8 cellular contexts compared by ENCODE assay signal in genomic region chrX:55008571-55009358, GRCh38. TPM values are rescaled to one million over a fixed set of nuclear protein-coding genes. Genes with fewer than 3 reads are reported as not detected.
A peak's percentile ranks its signal among the peaks of the same experiment; 100 is the strongest.
DNase-seq lines count a peak whose midpoint lies in the region; ATAC-seq, FAIRE-seq and TF ChIP-seq lines count a peak whose summit lies in the region.

No MANE protein-coding gene starts in this region.

- H3K27ac ChIP-seq in CD8-positive, alpha-beta T cell (ENCODE audit: low read depth, low read length) = no peak overlapping the region
- H3K27ac ChIP-seq in spleen = peak overlapping the region in 2 of 8 donors; percentile 27 to 28

- no peak for FAIRE-seq in HTR-8/SVneo (lab: Jason Lieb, UNC)

- TF ChIP-seq POLR2A in spleen (IDR thresholded peaks at IDR 0.05) = no peak

- H3K4me3 Mint-ChIP-seq in CD8-positive, alpha-beta T cell = no peak overlapping the region

- H3K36me3 Mint-ChIP-seq in CD8-positive, alpha-beta T cell = peaks cover 36% of the 10 kb centered on the region

- peaks cover 5% of the 10 kb centered on the region for H3K4me1 ChIP-seq in CD8-positive, alpha-beta T cell (ENCODE audit: insufficient read depth, low read length)
- peaks cover 0 to 8% (median 0%) of the 10 kb centered on the region in 6 donors for H3K4me1 ChIP-seq in spleen

- in situ Hi-C loops in astrocyte of the spinal cord (cut with HindIII; ENCODE audit: low sequenced_read_pairs) = no loop called here

- H3K27ac Mint-ChIP-seq in CD8-positive, alpha-beta T cell = no peak overlapping the region

- H3K36me3 ChIP-seq in CD8-positive, alpha-beta T cell (ENCODE audit: insufficient read depth, low read length) = peaks cover 7% of the 10 kb centered on the region
- H3K36me3 ChIP-seq in spleen = peaks cover 0 to 42% (median 11%) of the 10 kb centered on the region in 6 donors

- POLR2A ChIA-PET in CD8-positive, alpha-beta T cell (lab: Charles Lee) = interaction anchor here (1.7 kb wide), 1 partner anchor 8 kb away, joined by 8 read pairs; the partner anchor contains the start of gene APEX2

- peaks cover 28% of the 10 kb centered on the region for H3K4me1 Mint-ChIP-seq in CD8-positive, alpha-beta T cell (ENCODE audit: low read depth)

- CTCF ChIA-PET in CD8-positive, alpha-beta T cell (lab: Charles Lee) = no interaction called here

- no peak overlapping the region for H3K4me3 ChIP-seq in CD8-positive, alpha-beta T cell (ENCODE audit: low read depth, low read length)
- H3K4me3 ChIP-seq in astrocyte of the spinal cord (ENCODE audit: low read depth, low read length) (no peak overlapping the region), spleen (no peak overlapping the region)

- no peaks in the 10 kb centered on the region for H3K9me3 Mint-ChIP-seq in CD8-positive, alpha-beta T cell

- H3K27me3 Mint-ChIP-seq in CD8-positive, alpha-beta T cell (ENCODE audit: low read depth) = no peaks in the 10 kb centered on the region

- H3K9me3 ChIP-seq in CD8-positive, alpha-beta T cell (ENCODE audit: low read length) = no peaks in the 10 kb centered on the region
- H3K9me3 ChIP-seq in spleen = no peaks in the 10 kb centered on the region

- no peak for TF ChIP-seq CTCF in CD8-positive, alpha-beta T cell (IDR thresholded peaks at IDR 0.05)
- no peak for TF ChIP-seq CTCF in astrocyte of the spinal cord (IDR thresholded peaks at IDR 0.05; ENCODE audit: low read depth, low read length)
- TF ChIP-seq CTCF in spleen (IDR thresholded peaks at IDR 0.05 in 8 of 11, conservative IDR thresholded peaks at IDR 0.05 in 3 of 11) = no peak

- intact Hi-C loops in CD8-positive, alpha-beta T cell (cut with DNase I, micrococcal nuclease) = no loop called here
- intact Hi-C loops in spleen (cut with DNase I; ENCODE audit: low total_unique reads) = no loop called here

- WGBS in spleen, 5 donors = 34 to 67% (median 48%) methylated on average over 3 to 9 of the region's 9 CpGs

- ATAC-seq in CD8-positive, alpha-beta T cell = peak; percentile 20
- ATAC-seq in GM19452 (IDR thresholded peaks at IDR 0.05; ENCODE audit: unreplicated experiment) = no peak

- DNase-seq in CD8-positive, alpha-beta T cell = no peak
- peak; percentile 7 for DNase-seq in HTR-8/SVneo (ENCODE audit: insufficient read length, low spot score)
- DNase-seq in astrocyte of the spinal cord (ENCODE audit: low read depth, low spot score) = peak; percentile 3
- peak; percentile 7 to 55 for DNase-seq in lung microvascular endothelial cell (ENCODE audit: low read depth in 2 of 2)
- no peak for DNase-seq in hypothalamus (lab: John Stamatoyannopoulos, UW)
- no peak for DNase-seq in spleen
- DNase-seq in GOT3 (lab: John Stamatoyannopoulos, UW) = no peak

- H3K27me3 ChIP-seq in CD8-positive, alpha-beta T cell (ENCODE audit: insufficient read depth, low read length) = no peaks in the 10 kb centered on the region
- H3K27me3 ChIP-seq in spleen (replicated peaks in 1 of 7) = no peaks in the 10 kb centered on the region

RNA-seq across cellular contexts. Expression of gene APEX2, which starts 8.6 kb away (rescaled TPM):
- 1 to 10 TPM; 6.6 to 7.5 TPM for total RNA-seq in CD8-positive, alpha-beta T cell
- 5.2 and 5.7 TPM in 2 replicates for total RNA-seq in lung microvascular endothelial cell
- 10 to 100 TPM; 12.5 to 17.4 (median 15.5) TPM for total RNA-seq in spleen
- polyA plus RNA-seq in spleen = 10 to 100 TPM in 1 of 3 donors, 1 to 10 TPM in 2; 7.2 to 11.6 (median 9.3) TPM

RNA-seq across cellular contexts. Expression of gene PFKFB1, which starts 14.8 kb away (rescaled TPM):
- under 1 TPM; 0.25 to 0.38 TPM for total RNA-seq in CD8-positive, alpha-beta T cell
- total RNA-seq in lung microvascular endothelial cell (under 0.01 TPM in 1 of 2 replicates, not detected in the other), spleen (under 1 TPM in 3 of 7 donors, not detected in 4; 0.28 to 0.52 (median 0.44) TPM)
- polyA plus RNA-seq in spleen = under 1 TPM; 0.32 to 0.61 (median 0.32) TPM

RNA-seq across cellular contexts. Expression of gene ALAS2, which starts 22.0 kb away (rescaled TPM):
- not detected for total RNA-seq in CD8-positive, alpha-beta T cell
- total RNA-seq in lung microvascular endothelial cell (not detected in 2 replicates), spleen (100 to 1,000 TPM in 2 of 7 donors, 10 to 100 TPM in 3, 1 to 10 TPM in 2; 3.3 to 206 (median 30.0) TPM)
- polyA plus RNA-seq in spleen = 1 to 10 TPM in 1 of 3 donors, under 1 TPM in 2; 0.46 to 2.1 (median 0.46) TPM

Comparison
In these comparisons a context has a peak if more than half of its experiments do, and no peak if none do; other contexts are left out.
1. DNase-seq: peak in HTR-8/SVneo (single experiment), astrocyte of the spinal cord (single experiment) and lung microvascular endothelial cell (2 of 2); none in CD8-positive, alpha-beta T cell (0 of 7), hypothalamus (0 of 51), spleen (single experiment) and GOT3 (single experiment).